ENCODE assay signal across 20 cellular contexts in genomic region chr20:3461191-3461874, GRCh38. TPM values are rescaled to one million over a fixed set of nuclear protein-coding genes. Genes with fewer than 3 reads are reported as not detected.
DNase-seq lines count a peak whose midpoint lies in the region; ATAC-seq and TF ChIP-seq lines count a peak whose summit lies in the region.
"Had no signal": no experiment of that assay in that cellular context is flagged by ENCODE, and none has a peak within 500 bp of the region (broad histone marks: within the 10 kb centered on the region; RNA-seq: fewer than 3 reads in every experiment).

No MANE protein-coding gene starts in this region.

- H3K4me3 ChIP-seq in HFF-Myc (replicated peaks; ENCODE audit: low read depth, low read length): no peak overlapping the region
- H3K4me3 ChIP-seq in astrocyte of the spinal cord (ENCODE audit: low read depth, low read length): no peak overlapping the region
- H3K4me3 ChIP-seq in skeletal muscle cell (ENCODE audit: low read depth, low read length): peak overlapping the region; percentile 3
- H3K4me3 ChIP-seq: BLaER1, GM12878, psoas muscle had no signal

- DNase-seq in HFF-Myc (ENCODE audit: extremely low read depth, low read depth) (peak; percentile 3), astrocyte of the spinal cord (ENCODE audit: low read depth, low spot score) (peak; percentile 25), iPS-NIHi11 (ENCODE audit: low spot score) (peak; percentile 43), skeletal muscle cell (ENCODE audit: low read depth) (peak; percentile 21), H4 (ENCODE audit: low spot score) (no peak), DMS153 treated with DMSO at 0.1 percent for 48 hours (lab: John Stamatoyannopoulos, UW; ENCODE audit: unreplicated experiment) (no peak)
- DNase-seq: activated CD4-positive, alpha-beta T cell treated with anti-CD3 and anti-CD28 coated beads for 1 hour; activated T-cell treated with anti-CD3 and anti-CD28 coated beads for 4 hours; DMS79 treated with DMSO at 0.1 percent for 48 hours; midbrain; NCI-H1092 treated with DMSO at 0.1 percent for 48 hours; NCI-H526 treated with DMSO at 0.1 percent for 48 hours; psoas muscle; RPMI8226; stimulated activated CD4-positive, alpha-beta T cell treated with anti-CD3 and anti-CD28 coated beads, Interleukin-4, amount 100 ng/mL, for 1 hour; T-helper 17 cell had no signal

- in situ Hi-C loops in astrocyte of the spinal cord (cut with HindIII; ENCODE audit: low sequenced_read_pairs): no loop called here

- TF ChIP-seq CTCF in HFF-Myc (IDR thresholded peaks at IDR 0.05; ENCODE audit: low read depth, low read length, missing control alignments) (no peak), astrocyte of the spinal cord (IDR thresholded peaks at IDR 0.05; ENCODE audit: low read depth, low read length) (no peak)

- no peak for ATAC-seq in HG03442 (IDR thresholded peaks at IDR 0.05; ENCODE audit: unreplicated experiment)
- no peak for ATAC-seq in HG02763 (IDR thresholded peaks at IDR 0.05; ENCODE audit: unreplicated experiment)
- ATAC-seq: GM12878, T-helper 17 cell had no signal

RNA-seq across cellular contexts. Expression of gene ATRN, which starts 9.5 kb away (rescaled TPM):
- 14.8 and 18.4 TPM in 2 replicates for total RNA-seq in H4 (2014; rRNA removed; shearing (Covaris generic))

RNA-seq across cellular contexts. Expression of gene DNAAF9, which starts 53.9 kb away (rescaled TPM):
- total RNA-seq in H4 (2014; rRNA removed; shearing (Covaris generic)): 1.7 and 2.4 TPM in 2 replicates

Comparison
In these comparisons a context has a peak if more than half of its experiments do, and no peak if none do; other contexts are left out.
1. DNase-seq: peak in HFF-Myc (single experiment), astrocyte of the spinal cord (single experiment), iPS-NIHi11 (single experiment) and skeletal muscle cell (single experiment); none in H4 (single experiment) and DMS153 treated with DMSO at 0.1 percent for 48 hours (single experiment).